In the genomic region with DNA sequence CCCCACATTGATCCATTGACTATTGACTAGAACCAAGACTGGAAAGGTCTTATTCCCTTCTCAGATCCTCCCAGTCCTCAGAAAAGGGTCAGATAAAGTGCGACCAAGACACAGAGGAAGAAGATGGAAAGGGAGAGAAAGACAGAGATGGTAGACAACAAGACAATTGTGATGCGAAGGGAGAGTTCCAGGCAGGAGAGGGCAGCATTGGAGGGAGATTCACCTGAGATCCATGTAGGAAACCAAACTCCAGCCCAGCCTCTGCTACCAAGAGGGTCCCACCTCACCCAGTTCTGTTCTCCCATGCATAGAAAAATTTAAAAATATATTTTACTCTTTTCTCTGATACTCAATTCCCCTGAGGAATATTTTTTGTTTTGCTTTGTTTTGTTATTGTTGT, we compare ENCODE assay signal across 1 cellular context.
TF ChIP-seq lines count a peak whose summit lies in the region.

No MANE protein-coding gene starts in this region.

TF ChIP-seq in H1, 55 proteins besides CTCF, POLR2A, EP300 and RAD21:
- TF ChIP-seq CHD2 (IDR thresholded peaks at IDR 0.05; ENCODE audit: low read length) = no peak
- no peak for TF ChIP-seq MAFK (IDR thresholded peaks at IDR 0.05; ENCODE audit: low read depth, low read length)
- TF ChIP-seq SRF (IDR thresholded peaks at IDR 0.05; ENCODE audit: low read depth, low read length) = no peak
- no peak for TF ChIP-seq BACH1 (IDR thresholded peaks at IDR 0.05; ENCODE audit: low read length)
- TF ChIP-seq SP2 (IDR thresholded peaks at IDR 0.05; ENCODE audit: low read length) = no peak
- TF ChIP-seq BCL11A (IDR thresholded peaks at IDR 0.05; ENCODE audit: low read depth in 2 of 2, low read length in 2 of 2) = no peak
- TF ChIP-seq, protein P1, sequence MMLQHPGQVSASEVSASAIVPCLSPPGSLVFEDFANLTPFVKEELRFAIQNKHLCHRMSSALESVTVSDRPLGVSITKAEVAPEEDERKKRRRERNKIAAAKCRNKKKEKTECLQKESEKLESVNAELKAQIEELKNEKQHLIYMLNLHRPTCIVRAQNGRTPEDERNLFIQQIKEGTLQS (IDR thresholded peaks at IDR 0.05; ENCODE audit: insufficient read depth, low read depth, low read length) = no peak
- no peak for TF ChIP-seq RXRA (IDR thresholded peaks at IDR 0.05; ENCODE audit: insufficient read depth, low read depth, low read length)
- TF ChIP-seq, protein P2, sequence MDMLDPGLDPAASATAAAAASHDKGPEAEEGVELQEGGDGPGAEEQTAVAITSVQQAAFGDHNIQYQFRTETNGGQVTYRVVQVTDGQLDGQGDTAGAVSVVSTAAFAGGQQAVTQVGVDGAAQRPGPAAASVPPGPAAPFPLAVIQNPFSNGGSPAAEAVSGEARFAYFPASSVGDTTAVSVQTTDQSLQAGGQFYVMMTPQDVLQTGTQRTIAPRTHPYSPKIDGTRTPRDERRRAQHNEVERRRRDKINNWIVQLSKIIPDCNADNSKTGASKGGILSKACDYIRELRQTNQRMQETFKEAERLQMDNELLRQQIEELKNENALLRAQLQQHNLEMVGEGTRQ (IDR thresholded peaks at IDR 0.05; ENCODE audit: low read length) = no peak
- TF ChIP-seq TEAD4 (IDR thresholded peaks at IDR 0.05; ENCODE audit: low read depth, low read length) = no peak
- TF ChIP-seq SUZ12 (IDR thresholded peaks at IDR 0.05; ENCODE audit: low read length) = no peak
- no peak for TF ChIP-seq TCF12 (IDR thresholded peaks at IDR 0.05; ENCODE audit: low read depth, low read length)
- TF ChIP-seq SIRT6 (IDR thresholded peaks at IDR 0.05; ENCODE audit: low read length) = no peak
